26 cellular contexts compared by ENCODE assay signal in the genomic region with DNA sequence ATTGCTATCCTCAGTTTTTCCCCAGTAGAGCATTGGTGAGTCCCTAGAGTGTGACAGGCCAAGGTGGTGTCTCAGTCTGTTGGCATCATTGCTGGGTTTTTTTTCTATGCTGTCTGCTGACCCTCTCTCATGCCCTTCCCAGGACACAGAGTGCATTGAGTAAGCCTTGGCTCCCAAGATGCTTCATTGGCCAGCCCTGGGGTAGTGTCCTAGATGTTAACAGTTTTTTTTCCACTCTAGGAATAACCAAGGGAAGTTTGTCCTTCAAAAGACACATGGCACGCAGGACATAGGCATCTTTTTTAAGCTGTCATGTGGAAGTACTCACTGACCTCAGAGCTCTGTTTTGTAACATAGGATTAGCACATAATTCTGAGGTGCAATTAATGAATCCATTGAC. TPM values are rescaled to one million over a fixed set of nuclear protein-coding genes. Genes with fewer than 3 reads are reported as not detected.
DNase-seq lines count a peak whose midpoint lies in the region; ATAC-seq, FAIRE-seq and TF ChIP-seq lines count a peak whose summit lies in the region.
"Had no signal": no experiment of that assay in that cellular context is flagged by ENCODE, and none has a peak within 500 bp of the region (broad histone marks: within the 10 kb centered on the region; RNA-seq: fewer than 3 reads in every experiment).

No MANE protein-coding gene starts in this region.

- TF ChIP-seq EP300 in transverse colon (IDR thresholded peaks at IDR 0.05; ENCODE audit: low read depth) (no peak), esophagus muscularis mucosa (IDR thresholded peaks at IDR 0.05) (no peak)

- WGBS in transverse colon (ENCODE audit: low coverage in 1 of 2), 2 donors, result 83 to 100% methylated on average over 1 of the region's 1 CpG
- 67% methylated on average over 1 of the region's 1 CpG for WGBS in esophagus muscularis mucosa

- TF ChIP-seq CTCF in left ventricle myocardium inferior (IDR thresholded peaks at IDR 0.05; ENCODE audit: borderline replicate concordance) (no peak), transverse colon (IDR thresholded peaks at IDR 0.05) (no peak), esophagus muscularis mucosa (IDR thresholded peaks at IDR 0.05) (no peak)

- TF ChIP-seq POLR2A in transverse colon (IDR thresholded peaks at IDR 0.05), result no peak
- TF ChIP-seq POLR2A in esophagus muscularis mucosa (IDR thresholded peaks at IDR 0.05; ENCODE audit: low read depth), result no peak
- TF ChIP-seq POLR2A in GM12892 (IDR thresholded peaks at IDR 0.05; ENCODE audit: low read depth, low read length), result no peak

- H3K4me1 ChIP-seq in left ventricle myocardium inferior (peaks cover 20% of the 10 kb centered on the region), transverse colon (peaks cover 0 to 4% (median 0%) of the 10 kb centered on the region in 4 donors), esophagus muscularis mucosa (peaks cover 0 to 19% (median 16%) of the 10 kb centered on the region in 4 donors)
- H3K4me1 ChIP-seq: HAP-1 had no signal

- FAIRE-seq in GM12892 (lab: Jason Lieb, UNC), result no peak
- FAIRE-seq: G401.6 had no signal

- ATAC-seq in HG03196 (IDR thresholded peaks at IDR 0.05; ENCODE audit: unreplicated experiment), result no peak

- intact Hi-C loops in left ventricle myocardium inferior (cut with micrococcal nuclease), result no loop called here
- intact Hi-C loops in transverse colon (cut with DNase I; ENCODE audit: low total_unique reads), result no loop called here
- intact Hi-C loops in esophagus muscularis mucosa (cut with DNase I), result no loop called here

- peak overlapping the region; percentile 11 for H3K27ac ChIP-seq in left ventricle myocardium inferior (replicated peaks)
- H3K27ac ChIP-seq in transverse colon, result peak overlapping the region in 3 of 4 donors; percentile 22 to 53 (median 49)
- peak overlapping the region in 1 of 4 donors; percentile 27 for H3K27ac ChIP-seq in esophagus muscularis mucosa (replicated peaks in 1 of 4)
- H3K27ac ChIP-seq: HL-60, KMS-11, PC-9 had no signal

- H3K36me3 ChIP-seq in left ventricle myocardium inferior (no peaks in the 10 kb centered on the region), transverse colon (no peaks in the 10 kb centered on the region), esophagus muscularis mucosa (no peaks in the 10 kb centered on the region)
- H3K36me3 ChIP-seq: HAP-1 had no signal

- H3K27me3 ChIP-seq in left ventricle myocardium inferior (ENCODE audit: low read depth) (no peaks in the 10 kb centered on the region), transverse colon (no peaks in the 10 kb centered on the region), esophagus muscularis mucosa (no peaks in the 10 kb centered on the region)

- no peak overlapping the region for H3K4me3 ChIP-seq in left ventricle myocardium inferior
- H3K4me3 ChIP-seq in transverse colon, result no peak overlapping the region
- H3K4me3 ChIP-seq in esophagus muscularis mucosa, result no peak overlapping the region
- H3K4me3 ChIP-seq: HAP-1, PC-9 had no signal

- DNase-seq in globus pallidus (ENCODE audit: low spot score), result peak; percentile 43
- no peak for DNase-seq in left ventricle myocardium inferior
- DNase-seq in midbrain (lab: John Stamatoyannopoulos, UW), result peak; percentile 31
- DNase-seq in transverse colon, result no peak
- no peak for DNase-seq in esophagus muscularis mucosa (ENCODE audit: extremely low spot score)
- no peak for DNase-seq in GM12892 (ENCODE audit: insufficient read length)
- no peak for DNase-seq in activated CD4-positive, alpha-beta T cell treated with anti-CD3 and anti-CD28 coated beads for 48 hours
- DNase-seq: CD4-positive, alpha-beta memory T cell; COR-L47; GOT3; HFFc6; MM.1S; NCI-H2029; NCI-H446; NCI-H524 treated with DMSO at 0.1 percent for 48 hours; NCI-H82; NK-92 treated with Interleukin-12 subunit alpha and Interleukin-12 subunit beta, amount 100 ng/mL, for 24 hours; PC-9; SHP77 treated with DMSO at 0.1 percent for 48 hours had no signal

- in situ Hi-C loops in transverse colon (cut with MboI; ENCODE audit: low pct_ligation_motif_present in 1 of 4, low pct_unique_long_range_greater_than_20kb in 1 of 4, low sequenced_read_pairs in 3 of 4), result no loop called here

- peaks cover 37% of the 10 kb centered on the region for H3K9me3 ChIP-seq in left ventricle myocardium inferior (replicated peaks)
- H3K9me3 ChIP-seq in transverse colon, result peaks cover 0 to 5% of the 10 kb centered on the region in 2 donors
- peaks cover 0 to 4% (median 0%) of the 10 kb centered on the region in 4 donors for H3K9me3 ChIP-seq in esophagus muscularis mucosa
- H3K9me3 ChIP-seq: HAP-1 had no signal

RNA-seq across cellular contexts. Expression of a gene that starts 19.5 kb away (rescaled TPM):
- total RNA-seq in left ventricle myocardium inferior (11.9 TPM), transverse colon (1 to 10 TPM; 4.9 to 8.8 (median 6.8) TPM), esophagus muscularis mucosa (10 to 100 TPM; 16.6 to 30.0 (median 21.8) TPM)
- polyA plus RNA-seq in GM12892 (2012; ENCODE audit: missing spikeins), result 0.06 TPM
- total RNA-seq: CD4-positive, alpha-beta memory T cell; HFFc6; RPMI7951 had no signal
- polyA plus RNA-seq: CD4-positive, alpha-beta memory T cell; IgD-negative memory B cell had no signal

Comparison
In these comparisons a context has a peak if more than half of its experiments do, and no peak if none do; other contexts are left out.
1. DNase-seq: peak in globus pallidus (single experiment) and midbrain (single experiment); none in left ventricle myocardium inferior (single experiment), transverse colon (single experiment), esophagus muscularis mucosa (single experiment), GM12892 (single experiment) and activated CD4-positive, alpha-beta T cell treated with anti-CD3 and anti-CD28 coated beads for 48 hours (single experiment).